ENCODE assay signal across 9 cellular contexts in the genomic region with DNA sequence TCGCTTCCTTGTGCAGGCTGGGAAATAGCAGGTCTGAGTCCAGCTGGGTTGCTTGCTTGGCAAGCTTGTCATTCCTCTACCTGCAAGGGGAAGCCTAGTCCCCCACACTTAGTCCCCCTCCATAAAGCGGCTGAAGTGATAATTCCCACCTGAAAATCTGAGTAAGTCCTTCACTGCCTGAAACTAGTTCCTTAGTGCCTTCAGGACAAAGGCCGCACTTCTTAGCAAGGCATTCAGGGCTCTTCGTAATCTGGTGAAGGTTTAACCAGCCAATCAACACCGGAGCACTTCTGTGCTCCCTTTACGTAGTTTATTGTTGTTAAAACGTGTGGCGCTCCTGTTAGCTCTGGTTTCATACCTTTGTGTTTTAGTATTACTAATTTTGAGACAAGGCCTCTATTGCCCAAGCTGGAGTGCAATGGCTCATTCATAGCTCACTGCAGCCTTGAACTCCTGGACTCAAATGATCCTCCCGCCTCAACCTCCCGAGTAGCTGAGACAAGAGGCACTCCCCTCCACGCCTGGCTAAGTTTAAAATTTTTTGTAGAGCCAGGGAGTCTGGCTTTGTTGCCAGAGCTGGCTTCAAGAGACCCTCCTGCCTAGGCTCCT. TPM values are rescaled to one million over a fixed set of nuclear protein-coding genes. Genes with fewer than 3 reads are reported as not detected.
DNase-seq lines count a peak whose midpoint lies in the region; ATAC-seq and TF ChIP-seq lines count a peak whose summit lies in the region.
"Had no signal": no experiment of that assay in that cellular context is flagged by ENCODE, and none has a peak within 500 bp of the region (broad histone marks: within the 10 kb centered on the region; RNA-seq: fewer than 3 reads in every experiment).

No MANE protein-coding gene starts in this region.

- H3K4me2 ChIP-seq in Karpas-422 (ENCODE audit: low read depth, low read length, poor library complexity, severe bottlenecking) = peak overlapping the region; percentile 86

- H3K4me3 ChIP-seq in Karpas-422 (ENCODE audit: low read length) (peak overlapping the region; percentile 93), ectodermal cell (ENCODE audit: insufficient read depth, low read depth, low read length) (peak overlapping the region; percentile 97)

- no peaks in the 10 kb centered on the region for H3K27me3 Mint-ChIP-seq in Calu3 (ENCODE audit: unreplicated experiment)
- no peaks in the 10 kb centered on the region for H3K27me3 Mint-ChIP-seq in neural crest cell (ENCODE audit: low read depth)

- peaks cover 54% of the 10 kb centered on the region for H3K79me2 ChIP-seq in Karpas-422 (ENCODE audit: low read length)

- TF ChIP-seq CTCF in Calu3 (IDR thresholded peaks at IDR 0.05; ENCODE audit: unreplicated experiment) (no peak), neural crest cell (conservative IDR thresholded peaks at IDR 0.05) (no peak)

- ATAC-seq in HG02678 (IDR thresholded peaks at IDR 0.05; ENCODE audit: unreplicated experiment) = no peak

- peak overlapping the region; percentile 95 for H3K27ac Mint-ChIP-seq in Calu3 (ENCODE audit: unreplicated experiment)
- H3K27ac Mint-ChIP-seq in neural crest cell (ENCODE audit: unreplicated experiment) = peak overlapping the region; percentile 99

- H3K4me1 ChIP-seq in Karpas-422 (ENCODE audit: low read length) = peaks cover 17% of the 10 kb centered on the region
- peaks cover 6% of the 10 kb centered on the region for H3K4me1 ChIP-seq in ectodermal cell (ENCODE audit: control insufficient read depth, insufficient read depth, low read length)

- peak overlapping the region; percentile 99 for H3K4me3 Mint-ChIP-seq in Calu3 (ENCODE audit: low read depth, unreplicated experiment)
- H3K4me3 Mint-ChIP-seq in neural crest cell = peak overlapping the region; percentile 96

- H3K27ac ChIP-seq in Karpas-422 (ENCODE audit: low read length) = peak overlapping the region; percentile 38; the same call in 1 of the 2 replicates
- peak overlapping the region; percentile 83 for H3K27ac ChIP-seq in ectodermal cell (ENCODE audit: insufficient read depth, low read depth, low read length, poor library complexity, severe bottlenecking)

- no peaks in the 10 kb centered on the region for H3K9me2 ChIP-seq in Karpas-422 (replicated peaks; ENCODE audit: insufficient read depth, low read length)

- H3K36me3 ChIP-seq in Karpas-422 (ENCODE audit: insufficient read depth, low read length) = no peaks in the 10 kb centered on the region
- no peaks in the 10 kb centered on the region for H3K36me3 ChIP-seq in ectodermal cell (ENCODE audit: control insufficient read depth, insufficient read depth, low read length)

- H3K9ac ChIP-seq in Karpas-422 (ENCODE audit: low read length) = peak overlapping the region; percentile 89

- WGBS in ectodermal cell, 2 experiments = 53 to 55% methylated on average over 11 of the region's 11 CpGs

- H3K27me3 ChIP-seq in Karpas-422 (ENCODE audit: low read length) = no peaks in the 10 kb centered on the region
- no peaks in the 10 kb centered on the region for H3K27me3 ChIP-seq in ectodermal cell (ENCODE audit: control insufficient read depth, insufficient read depth, low read length, poor library complexity, severe bottlenecking)

- peaks cover 27% of the 10 kb centered on the region for H3K36me3 Mint-ChIP-seq in Calu3 (ENCODE audit: insufficient read depth, unreplicated experiment)
- no peaks in the 10 kb centered on the region for H3K36me3 Mint-ChIP-seq in neural crest cell (ENCODE audit: low read depth)

- TSS peak; percentile 34 for BruUV-seq in Calu3 (replicated peaks; lab: Mats Ljungman, UMichigan)

- CTCF ChIA-PET in Calu3 (lab: Charles Lee) = interaction anchor here (2.0 kb wide), 1 partner anchor 10 kb away, joined by 5 read pairs; no protein-coding TSS in a partner anchor

- no peak overlapping the region for H2AFZ ChIP-seq in Karpas-422 (ENCODE audit: low read length)

- intact Hi-C loops in Calu3 (cut with micrococcal nuclease; ENCODE audit: unreplicated experiment) = no loop called here

- H3K9me3 Mint-ChIP-seq in Calu3 (ENCODE audit: low read depth, unreplicated experiment) = no peaks in the 10 kb centered on the region
- H3K9me3 Mint-ChIP-seq in neural crest cell = no peaks in the 10 kb centered on the region

- H4K20me1 ChIP-seq in Karpas-422 (ENCODE audit: insufficient read depth, low read depth, low read length) = no peaks in the 10 kb centered on the region

- no peak for DNase-seq in Calu3
- DNase-seq in Karpas-422 = peak; percentile 49
- no peak for DNase-seq in neural crest cell (ENCODE audit: low read depth, low spot score)
- DNase-seq in hypothalamus (lab: John Stamatoyannopoulos, UW) = no peak
- no peak for DNase-seq in NCI-H748 (lab: John Stamatoyannopoulos, UW; ENCODE audit: unreplicated experiment)
- no peak for DNase-seq in NCI-H1048 (lab: John Stamatoyannopoulos, UW)

- H3K9me3 ChIP-seq in Karpas-422 (ENCODE audit: low read length) (no peaks in the 10 kb centered on the region), ectodermal cell (ENCODE audit: control insufficient read depth, low read length) (no peaks in the 10 kb centered on the region)

- peaks cover 10% of the 10 kb centered on the region for H3K4me1 Mint-ChIP-seq in Calu3 (ENCODE audit: low read depth, unreplicated experiment)
- H3K4me1 Mint-ChIP-seq in neural crest cell = peaks cover 33% of the 10 kb centered on the region

RNA-seq across cellular contexts. Expression of a gene that starts 0.8 kb away (rescaled TPM):
- total RNA-seq in Calu3 (2022) (41.7 and 49.4 TPM in 2 replicates), neural crest cell (39.0 and 41.5 TPM in 2 replicates)
- 7.2 and 14.2 TPM in 2 replicates for total RNA-seq in Karpas-422 (2014; rRNA removed; shearing (Covaris generic); ENCODE audit: low replicate concordance)
- 32.4 TPM for polyA plus RNA-seq in ectodermal cell (2013, experiment 1 of 4)
- polyA plus RNA-seq in ectodermal cell (2013, experiment 2 of 4) = 42.8 TPM
- polyA plus RNA-seq in ectodermal cell (2013, experiment 3 of 4) = 33.4 TPM
- polyA plus RNA-seq in ectodermal cell (2013, experiment 4 of 4) = 29.1 TPM

RNA-seq across cellular contexts. Expression of a gene that starts 9.2 kb away (rescaled TPM):
- total RNA-seq in Calu3 (2022) (not detected in 2 replicates), neural crest cell (1.0 TPM in 1 of 2 replicates, not detected in the other)
- 0.56 TPM in 1 of 2 replicates, not detected in the other for total RNA-seq in Karpas-422 (2014; rRNA removed; shearing (Covaris generic); ENCODE audit: low replicate concordance)
- polyA plus RNA-seq in ectodermal cell (2013, experiment 1 of 4) = 1.1 TPM
- polyA plus RNA-seq in ectodermal cell (2013, experiment 2 of 4) = 0.96 TPM
- not detected for polyA plus RNA-seq in ectodermal cell (2013, experiment 3 of 4)
- polyA plus RNA-seq in ectodermal cell (2013, experiment 4 of 4) = 1.6 TPM
- total RNA-seq: LHCN-M2 had no signal

RNA-seq across cellular contexts. Expression of a gene that starts 21.0 kb away (rescaled TPM):
- 85.8 and 88.1 TPM in 2 replicates for total RNA-seq in Calu3 (2022)
- 46.4 and 52.1 TPM in 2 replicates for total RNA-seq in Karpas-422 (2014; rRNA removed; shearing (Covaris generic); ENCODE audit: low replicate concordance)
- 78.2 TPM for polyA plus RNA-seq in ectodermal cell (2013, experiment 1 of 4)
- 84.9 TPM for polyA plus RNA-seq in ectodermal cell (2013, experiment 2 of 4)
- polyA plus RNA-seq in ectodermal cell (2013, experiment 3 of 4) = 73.2 TPM
- polyA plus RNA-seq in ectodermal cell (2013, experiment 4 of 4) = 75.9 TPM
- total RNA-seq in neural crest cell = 100 and 101 TPM in 2 replicates

RNA-seq across cellular contexts. Expression of a gene that starts 37.8 kb away (rescaled TPM):
- total RNA-seq in Calu3 (2022) (2.6 and 3.4 TPM in 2 replicates), neural crest cell (2.5 and 3.0 TPM in 2 replicates)
- total RNA-seq in Karpas-422 (2014; rRNA removed; shearing (Covaris generic); ENCODE audit: low replicate concordance) = 1.0 and 1.6 TPM in 2 replicates
- 0.61 TPM for polyA plus RNA-seq in ectodermal cell (2013, experiment 1 of 4)
- 0.52 TPM for polyA plus RNA-seq in ectodermal cell (2013, experiment 2 of 4)
- polyA plus RNA-seq in ectodermal cell (2013, experiment 3 of 4) = 1.0 TPM
- polyA plus RNA-seq in ectodermal cell (2013, experiment 4 of 4) = 1.1 TPM

RNA-seq across cellular contexts. Expression of a gene that starts 42.8 kb away (rescaled TPM):
- total RNA-seq in Calu3 (2022) (79.3 and 103 TPM in 2 replicates), neural crest cell (22.4 and 22.5 TPM in 2 replicates)
- 92.4 and 264 TPM in 2 replicates for total RNA-seq in Karpas-422 (2014; rRNA removed; shearing (Covaris generic); ENCODE audit: low replicate concordance)
- polyA plus RNA-seq in ectodermal cell (2013, experiment 1 of 4) = 12.1 TPM
- 10.9 TPM for polyA plus RNA-seq in ectodermal cell (2013, experiment 2 of 4)
- 10.1 TPM for polyA plus RNA-seq in ectodermal cell (2013, experiment 3 of 4)
- 9.5 TPM for polyA plus RNA-seq in ectodermal cell (2013, experiment 4 of 4)
